26 cellular contexts compared by ENCODE assay signal in genomic region chr3:148002705-148003205, GRCh38.
A peak's percentile ranks its signal among the peaks of the same experiment; 100 is the strongest.
DNase-seq lines count a peak whose midpoint lies in the region; ATAC-seq, FAIRE-seq and TF ChIP-seq lines count a peak whose summit lies in the region.
"Had no signal": no experiment of that assay in that cellular context is flagged by ENCODE, and none has a peak within 500 bp of the region (broad histone marks: within the 10 kb centered on the region; RNA-seq: fewer than 3 reads in every experiment).

No MANE protein-coding gene starts in this region.

- no TSS peak for BruUV-seq in HepG2 (replicated peaks; lab: Mats Ljungman, UMichigan)

- no peak overlapping the region for H2BK15ac ChIP-seq in H1 (ENCODE audit: low read length)

- H3K79me1 ChIP-seq in H1 (ENCODE audit: low read depth, low read length) = no peaks in the 10 kb centered on the region

- H3K18ac ChIP-seq in H1 (ENCODE audit: extremely low read depth, low read length) = no peak overlapping the region

- no peak overlapping the region for H3K4me2 ChIP-seq in HepG2 (ENCODE audit: low read depth, low read length)
- H3K4me2 ChIP-seq in H1 (ENCODE audit: insufficient read depth in 1 of 2, low read depth in 2 of 2, low read length in 2 of 2) = no peak overlapping the region
- H3K4me2 ChIP-seq: BLaER1 had no signal

- DNase-seq in HepG2 (ENCODE audit: low spot score) = no peak
- DNase-seq in right lobe of liver = no peak
- DNase-seq in SK-N-MC (ENCODE audit: low read depth, low spot score) = peak; percentile 52
- DNase-seq in H1 (ENCODE audit: low read depth in 1 of 2, low spot score in 2 of 2) = no peak
- no peak for DNase-seq in prostate gland (ENCODE audit: low spot score)
- no peak for DNase-seq in vagina (ENCODE audit: extremely low spot score in 2 of 2)
- DNase-seq: ACHN; BE2C; C1 segment of cervical spinal cord; CD4-positive, alpha-beta memory T cell; CD4-positive, CD25-positive, alpha-beta regulatory T cell; CD8-positive, alpha-beta memory T cell; COR-L47; DMS 273 treated with DMSO at 0.1 percent for 48 hours; DMS153; DMS53; DMS79; DND-41; EL; GDM1 had no signal

- no peak overlapping the region for H3K4ac ChIP-seq in H1 (replicated peaks; ENCODE audit: insufficient read length, low read depth, low read length)

- H3K27me3 ChIP-seq in HepG2 (ENCODE audit: control insufficient read depth in 1 of 2, insufficient read depth in 2 of 2, low read length in 2 of 2) (no peaks in the 10 kb centered on the region), right lobe of liver (no peaks in the 10 kb centered on the region), H1 (replicated peaks in 1 of 4; ENCODE audit: control insufficient read depth in 3 of 4, extremely low read depth in 1 of 4, insufficient read depth in 3 of 4, low read length in 3 of 4) (no peaks in the 10 kb centered on the region), prostate gland (replicated peaks; ENCODE audit: insufficient read depth) (no peaks in the 10 kb centered on the region), vagina (no peaks in the 10 kb centered on the region)
- H3K27me3 ChIP-seq: BE2C, BLaER1 had no signal

- H3K79me2 ChIP-seq in HepG2 (ENCODE audit: insufficient read depth, low read length) (no peaks in the 10 kb centered on the region), H1 (ENCODE audit: control insufficient read depth in 1 of 2, insufficient read depth in 2 of 2, low read length in 2 of 2) (no peaks in the 10 kb centered on the region)

- H3K9ac ChIP-seq in HepG2 (ENCODE audit: insufficient read depth, low read depth, low read length) (no peak overlapping the region), SK-N-MC (ENCODE audit: insufficient read length) (no peak overlapping the region), H1 (replicated peaks in 1 of 4; ENCODE audit: extremely low read depth in 1 of 4, low read depth in 3 of 4, low read length in 3 of 4) (no peak overlapping the region)
- H3K9ac ChIP-seq: BLaER1 had no signal

- TF ChIP-seq POLR2A in HepG2 (IDR thresholded peaks at IDR 0.05; ENCODE audit: insufficient read depth in 1 of 2, low read depth in 2 of 2, low read length in 2 of 2) (no peak), right lobe of liver (IDR thresholded peaks at IDR 0.05) (no peak), H1 (IDR thresholded peaks at IDR 0.05; ENCODE audit: control extremely low read depth in 1 of 2, low read depth in 2 of 2, low read length in 2 of 2) (no peak), prostate gland (IDR thresholded peaks at IDR 0.05) (no peak), vagina (IDR thresholded peaks at IDR 0.05) (no peak)

- H2AFZ ChIP-seq in HepG2 (ENCODE audit: low read length) (no peak overlapping the region), H1 (ENCODE audit: low read length) (no peak overlapping the region)

- no peak overlapping the region for H2AK5ac ChIP-seq in H1 (ENCODE audit: low read depth, low read length)

- H3K4me3 ChIP-seq in HepG2 (replicated peaks in 1 of 3; ENCODE audit: insufficient read depth in 1 of 3, low read depth in 2 of 3, low read length in 3 of 3) = no peak overlapping the region
- H3K4me3 ChIP-seq in right lobe of liver = no peak overlapping the region
- 0 out of 2 replicates have a peak overlapping the region, but pooled peaks have one; percentile 16 for H3K4me3 ChIP-seq in SK-N-MC
- no peak overlapping the region for H3K4me3 ChIP-seq in H1 (ENCODE audit: extremely low read depth in 1 of 4, insufficient read depth in 2 of 4, low read depth in 3 of 4, low read length in 4 of 4)
- H3K4me3 ChIP-seq in prostate gland = no peak overlapping the region
- H3K4me3 ChIP-seq in vagina = no peak overlapping the region
- H3K4me3 ChIP-seq: BLaER1, GM12878 had no signal

- TF ChIP-seq EP300 in HepG2 (IDR thresholded peaks at IDR 0.05; ENCODE audit: low read depth in 2 of 2, low read length in 2 of 2) (no peak), HepG2 (CRISPR knock-in tag; IDR thresholded peaks at IDR 0.05; ENCODE audit: borderline replicate concordance) (no peak), H1 (IDR thresholded peaks at IDR 0.05; ENCODE audit: borderline replicate concordance in 1 of 2, low read depth in 2 of 2, low read length in 2 of 2) (no peak)

- TF ChIP-seq CTCF in HepG2 (CRISPR knock-in tag; IDR thresholded peaks at IDR 0.05) = no peak
- TF ChIP-seq CTCF in right lobe of liver (IDR thresholded peaks at IDR 0.05) = no peak
- no peak for TF ChIP-seq CTCF in H1 (IDR thresholded peaks at IDR 0.05; ENCODE audit: control extremely low read depth in 1 of 3, insufficient read depth in 1 of 3, low read depth in 1 of 3, low read length in 3 of 3)
- TF ChIP-seq CTCF in prostate gland (IDR thresholded peaks at IDR 0.05) = no peak
- TF ChIP-seq CTCF in vagina (IDR thresholded peaks at IDR 0.05) = no peak

- H4K91ac ChIP-seq in H1 (replicated peaks; ENCODE audit: insufficient read length, low read length) = no peak overlapping the region

- H4K20me1 ChIP-seq in HepG2 (ENCODE audit: insufficient read depth, low read length) = no peaks in the 10 kb centered on the region
- no peaks in the 10 kb centered on the region for H4K20me1 ChIP-seq in H1 (replicated peaks in 1 of 2; ENCODE audit: control insufficient read depth in 1 of 2, insufficient read depth in 2 of 2, low read length in 2 of 2)
- H4K20me1 ChIP-seq: BLaER1 had no signal

- no peaks in the 10 kb centered on the region for H3K4me1 ChIP-seq in HepG2 (ENCODE audit: insufficient read depth, low read length)
- H3K4me1 ChIP-seq in right lobe of liver = no peaks in the 10 kb centered on the region
- no peaks in the 10 kb centered on the region; a peak in 2 of 7 replicates for H3K4me1 ChIP-seq in H1 (replicated peaks in 1 of 4; ENCODE audit: control insufficient read depth in 3 of 4, insufficient read depth in 4 of 4, low read length in 3 of 4)
- no peaks in the 10 kb centered on the region for H3K4me1 ChIP-seq in prostate gland (replicated peaks)
- H3K4me1 ChIP-seq in vagina = no peaks in the 10 kb centered on the region
- H3K4me1 ChIP-seq: BLaER1 had no signal

- in situ Hi-C loops in HepG2 (cut with HindIII; ENCODE audit: extremely low pct_ligation_motif_present, low pct_unique_long_range_greater_than_20kb) = no loop called here

- H4K5ac ChIP-seq in H1 (ENCODE audit: insufficient read length, low read depth, low read length) = no peak overlapping the region

- H3K27ac ChIP-seq in HepG2 (ENCODE audit: extremely low read length, insufficient read depth, low read length) (no peak overlapping the region), right lobe of liver (no peak overlapping the region), SK-N-MC (peak overlapping the region; percentile 37; the same call in 1 of the 2 replicates), H1 (ENCODE audit: low read depth, low read length) (no peak overlapping the region), prostate gland (no peak overlapping the region), vagina (no peak overlapping the region)
- H3K27ac ChIP-seq: 22Rv1, BLaER1 had no signal

- no peak overlapping the region for H3K56ac ChIP-seq in H1 (replicated peaks; ENCODE audit: insufficient read length, low read depth, low read length)

- H2BK120ac ChIP-seq in H1 (replicated peaks; ENCODE audit: low read depth, low read length) = no peak overlapping the region

- CTCF ChIA-PET in HepG2 (lab: Yijun Ruan, JAX; ENCODE audit: low intra/inter-chr PET ratio, low total read pairs) = no interaction called here
- CTCF ChIA-PET in H1 (lab: Charles Lee; ENCODE audit: partially characterized antibody) = no interaction called here

- no peak overlapping the region for H3K23ac ChIP-seq in H1 (ENCODE audit: insufficient read length)

- no peak overlapping the region for H2BK5ac ChIP-seq in H1 (ENCODE audit: low read depth, low read length)

- intact Hi-C loops in HepG2 (cut with micrococcal nuclease; ENCODE audit: unreplicated experiment) (no loop called here), right lobe of liver (cut with DNase I) (no loop called here), prostate gland (cut with DNase I) (no loop called here), vagina (cut with DNase I) (no loop called here)

- H3K9me3 ChIP-seq in HepG2 (ENCODE audit: low read length) = no peaks in the 10 kb centered on the region
- H3K9me3 ChIP-seq in right lobe of liver = no peaks in the 10 kb centered on the region
- no peaks in the 10 kb centered on the region for H3K9me3 ChIP-seq in SK-N-MC (ENCODE audit: low read depth, low read length)
- no peaks in the 10 kb centered on the region for H3K9me3 ChIP-seq in H1 (ENCODE audit: insufficient read depth in 2 of 2, low read depth in 1 of 2, low read length in 1 of 2)
- no peaks in the 10 kb centered on the region for H3K9me3 ChIP-seq in prostate gland
- H3K9me3 ChIP-seq in vagina = no peaks in the 10 kb centered on the region
- H3K9me3 ChIP-seq: BE2C, BLaER1 had no signal

- H4K8ac ChIP-seq in H1 (ENCODE audit: extremely low read depth, insufficient read depth, low read length) = no peak overlapping the region

- POLR2A ChIA-PET in HepG2 (lab: Yijun Ruan, JAX) = no interaction called here
- POLR2A ChIA-PET in H1 (lab: Charles Lee; ENCODE audit: partially characterized antibody) = no interaction called here

- 15% methylated on average over 4 of the region's 4 CpGs for WGBS in HepG2 (ENCODE audit: low lambda C conversion rate)
- WGBS in right lobe of liver (ENCODE audit: insufficient coverage, low coverage, low lambda C conversion rate, missing lambda C conversion rate) = 55% methylated on average over 4 of the region's 4 CpGs
- 91% methylated on average over 4 of the region's 4 CpGs; no CpG with 5 or more reads in 1 of the 2 experiments for WGBS in H1 (ENCODE audit: extremely low coverage in 1 of 2, insufficient coverage in 1 of 2, insufficient read length in 1 of 2, insufficient replicate concordance in 2 of 2, low coverage in 1 of 2, low lambda C conversion rate in 2 of 2, missing lambda C conversion rate in 1 of 2), 2 experiments
- 91% methylated on average over 4 of the region's 4 CpGs for WGBS in prostate gland

- H3K36me3 ChIP-seq in HepG2 (replicated peaks in 1 of 2; ENCODE audit: control insufficient read depth in 1 of 2, insufficient read depth in 2 of 2, low read length in 2 of 2) (no peaks in the 10 kb centered on the region), right lobe of liver (no peaks in the 10 kb centered on the region), SK-N-MC (ENCODE audit: insufficient read depth, low read length) (no peaks in the 10 kb centered on the region), H1 (ENCODE audit: control insufficient read depth in 2 of 4, insufficient read depth in 4 of 4, low read length in 3 of 4) (no peaks in the 10 kb centered on the region), prostate gland (no peaks in the 10 kb centered on the region), vagina (no peaks in the 10 kb centered on the region)
- H3K36me3 ChIP-seq: BE2C, BLaER1 had no signal

- H3K14ac ChIP-seq in H1 (ENCODE audit: insufficient read length) = no peak overlapping the region

- FAIRE-seq in HepG2 (lab: Jason Lieb, UNC) = no peak
- no peak for FAIRE-seq in H1 (lab: Jason Lieb, UNC)
- FAIRE-seq: GM12878, GM12892, GM18507, GM19239 had no signal

- H2BK20ac ChIP-seq in H1 (ENCODE audit: low read length) = no peak overlapping the region

- H2BK12ac ChIP-seq in H1 (ENCODE audit: low read depth, low read length) = no peak overlapping the region

- ATAC-seq in HepG2 (no peak), right lobe of liver (no peak)
- ATAC-seq: GM12878 had no signal

- H3K23me2 ChIP-seq in H1 (ENCODE audit: low read depth, low read length) = no peaks in the 10 kb centered on the region

- TF ChIP-seq RAD21 in HepG2 (CRISPR knock-in tag; IDR thresholded peaks at IDR 0.05) (no peak), H1 (IDR thresholded peaks at IDR 0.05 in 1 of 2, conservative IDR thresholded peaks at IDR 0.05 in 1 of 2; ENCODE audit: low read depth in 2 of 2, low read length in 2 of 2) (no peak)

Comparison
In these comparisons a context has a peak if more than half of its experiments do, and no peak if none do; other contexts are left out.
1. Of the 41 proteins assayed by ChIP-seq in both HepG2 and H1: peak only in HepG2: MAFK; only in H1: none; in both: CEBPB; in neither: 39.